In genomic region chr2:55742996-55743395, GRCh38 we compare ENCODE assay signal across 23 cellular contexts. TPM values are rescaled to one million over a fixed set of nuclear protein-coding genes. Genes with fewer than 3 reads are reported as not detected.
DNase-seq lines count a peak whose midpoint lies in the region; ATAC-seq, FAIRE-seq and TF ChIP-seq lines count a peak whose summit lies in the region.
"Had no signal": no experiment of that assay in that cellular context is flagged by ENCODE, and none has a peak within 500 bp of the region (broad histone marks: within the 10 kb centered on the region; RNA-seq: fewer than 3 reads in every experiment).

No MANE protein-coding gene starts in this region.

- ATAC-seq in HepG2, result no peak
- ATAC-seq in right lobe of liver, result no peak
- ATAC-seq: Panc1 had no signal

- TF ChIP-seq CTCF in HepG2 (CRISPR knock-in tag; IDR thresholded peaks at IDR 0.05), result no peak
- TF ChIP-seq CTCF in right lobe of liver (IDR thresholded peaks at IDR 0.05), result no peak
- TF ChIP-seq CTCF in keratinocyte (optimal IDR thresholded peaks at IDR 0.05 in 1 of 3, IDR thresholded peaks at IDR 0.05 in 1 of 3, conservative IDR thresholded peaks at IDR 0.05 in 1 of 3; ENCODE audit: extremely low read depth in 1 of 3, insufficient read depth in 2 of 3, low read length in 3 of 3), result no peak

- H2AFZ ChIP-seq in HepG2 (ENCODE audit: low read length), result no peak overlapping the region
- peak overlapping the region; percentile 27 for H2AFZ ChIP-seq in keratinocyte (ENCODE audit: control insufficient read depth, low read length)

- TF ChIP-seq RAD21 in HepG2 (CRISPR knock-in tag; IDR thresholded peaks at IDR 0.05), result no peak

- POLR2A ChIA-PET in HepG2 (lab: Yijun Ruan, JAX), result no interaction called here

- WGBS in HepG2 (ENCODE audit: low lambda C conversion rate), result 39% methylated on average over 3 of the region's 3 CpGs
- WGBS in right lobe of liver (ENCODE audit: insufficient coverage, low coverage, low lambda C conversion rate, missing lambda C conversion rate), result 61% methylated on average over 3 of the region's 3 CpGs

- intact Hi-C loops in HepG2 (cut with micrococcal nuclease; ENCODE audit: unreplicated experiment), result no loop called here
- intact Hi-C loops in right lobe of liver (cut with DNase I), result no loop called here
- intact Hi-C loops in head of caudate nucleus (cut with DNase I), result no loop called here

- no peaks in the 10 kb centered on the region for H3K27me3 ChIP-seq in HepG2 (ENCODE audit: control insufficient read depth in 1 of 2, insufficient read depth in 2 of 2, low read length in 2 of 2)
- no peaks in the 10 kb centered on the region for H3K27me3 ChIP-seq in right lobe of liver
- no peaks in the 10 kb centered on the region for H3K27me3 ChIP-seq in keratinocyte (ENCODE audit: control insufficient read depth, extremely low read depth, insufficient read depth, low read length)
- H3K27me3 ChIP-seq: BE2C had no signal

- DNase-seq in HepG2 (ENCODE audit: low spot score), result no peak
- DNase-seq in right lobe of liver, result no peak
- DNase-seq in OCI-M1 (lab: John Stamatoyannopoulos, UW), result peak; percentile 4
- DNase-seq in keratinocyte (ENCODE audit: low read depth, low spot score), result no peak
- DNase-seq in head of caudate nucleus, result no peak
- DNase-seq in activated gamma-delta T cell treated with Interleukin-2 at 50 U/mL for 16 hours, result no peak
- DNase-seq in SHP77 (lab: John Stamatoyannopoulos, UW), result no peak
- DNase-seq in HTR-8/SVneo (ENCODE audit: insufficient read length, low spot score), result no peak
- DNase-seq: 8988T; ACHN; BE2C; Calu3; CD8-positive, alpha-beta memory T cell; DND-41; H7; MM.1S; NCI-H2029; NCI-H446 treated with DMSO at 0.1 percent for 48 hours; NCI-H82; SK-N-SH; SW 1271 had no signal

- in situ Hi-C loops in HepG2 (cut with HindIII; ENCODE audit: extremely low pct_ligation_motif_present, low pct_unique_long_range_greater_than_20kb), result no loop called here

- FAIRE-seq in HepG2 (lab: Jason Lieb, UNC), result no peak
- no peak for FAIRE-seq in keratinocyte (lab: Jason Lieb, UNC)
- no peak for FAIRE-seq in HTR-8/SVneo (lab: Jason Lieb, UNC)

- H3K9me1 ChIP-seq in keratinocyte (ENCODE audit: control insufficient read depth, extremely low read depth, insufficient read depth, low read length), result no peaks in the 10 kb centered on the region

- H3K9ac ChIP-seq in HepG2 (ENCODE audit: insufficient read depth, low read depth, low read length), result no peak overlapping the region
- no peak overlapping the region for H3K9ac ChIP-seq in keratinocyte (ENCODE audit: control insufficient read depth, extremely low read depth, insufficient read depth, low read length)
- H3K9ac ChIP-seq: KMS-11, SK-N-SH had no signal

- no TSS peak for BruUV-seq in HepG2 (replicated peaks; lab: Mats Ljungman, UMichigan)

- no peaks in the 10 kb centered on the region for H3K79me2 ChIP-seq in HepG2 (ENCODE audit: insufficient read depth, low read length)
- H3K79me2 ChIP-seq in keratinocyte (ENCODE audit: control insufficient read depth, insufficient read depth, low read length), result no peaks in the 10 kb centered on the region

- no peaks in the 10 kb centered on the region for H4K20me1 ChIP-seq in HepG2 (ENCODE audit: insufficient read depth, low read length)
- H4K20me1 ChIP-seq in keratinocyte (ENCODE audit: control insufficient read depth, extremely low read depth, insufficient read depth, low read length), result no peaks in the 10 kb centered on the region

- H3K4me2 ChIP-seq in HepG2 (ENCODE audit: low read depth, low read length), result no peak overlapping the region
- no peak overlapping the region for H3K4me2 ChIP-seq in keratinocyte (ENCODE audit: control insufficient read depth, extremely low read depth, insufficient read depth, low read depth, low read length)
- H3K4me2 ChIP-seq: KMS-11, SK-N-SH had no signal

- CTCF ChIA-PET in HepG2 (lab: Yijun Ruan, JAX; ENCODE audit: low intra/inter-chr PET ratio, low total read pairs), result no interaction called here

- no peak overlapping the region for H3K27ac ChIP-seq in HepG2 (ENCODE audit: extremely low read length, insufficient read depth, low read length)
- no peak overlapping the region for H3K27ac ChIP-seq in right lobe of liver
- no peak overlapping the region for H3K27ac ChIP-seq in keratinocyte (ENCODE audit: control insufficient read depth, insufficient read depth, low read length)
- H3K27ac ChIP-seq: KMS-11 had no signal

- H3K4me1 ChIP-seq in HepG2 (ENCODE audit: insufficient read depth, low read length) (no peaks in the 10 kb centered on the region), right lobe of liver (no peaks in the 10 kb centered on the region), keratinocyte (ENCODE audit: control insufficient read depth, extremely low read depth, insufficient read depth, low read length) (peaks cover 3% of the 10 kb centered on the region)
- H3K4me1 ChIP-seq: BE2C had no signal

- no peaks in the 10 kb centered on the region for H3K36me3 ChIP-seq in HepG2 (replicated peaks in 1 of 2; ENCODE audit: control insufficient read depth in 1 of 2, insufficient read depth in 2 of 2, low read length in 2 of 2)
- H3K36me3 ChIP-seq in right lobe of liver, result no peaks in the 10 kb centered on the region
- H3K36me3 ChIP-seq in keratinocyte (ENCODE audit: control insufficient read depth in 2 of 2, extremely low read depth in 1 of 2, insufficient read depth in 2 of 2, low read length in 2 of 2), result no peaks in the 10 kb centered on the region
- H3K36me3 ChIP-seq: BE2C had no signal

- TF ChIP-seq POLR2A in HepG2 (IDR thresholded peaks at IDR 0.05; ENCODE audit: insufficient read depth in 1 of 2, low read depth in 2 of 2, low read length in 2 of 2), result no peak
- TF ChIP-seq POLR2A in right lobe of liver (IDR thresholded peaks at IDR 0.05), result no peak

- TF ChIP-seq EP300 in HepG2 (IDR thresholded peaks at IDR 0.05; ENCODE audit: low read depth in 2 of 2, low read length in 2 of 2) (no peak), HepG2 (CRISPR knock-in tag; IDR thresholded peaks at IDR 0.05; ENCODE audit: borderline replicate concordance) (no peak)

- dilution Hi-C loops in keratinocyte (cut with MboI; ENCODE audit: extremely low pct_ligation_motif_present, low sequenced_read_pairs), result no loop called here

- H3K4me3 ChIP-seq in HepG2 (replicated peaks in 1 of 3; ENCODE audit: insufficient read depth in 1 of 3, low read depth in 2 of 3, low read length in 3 of 3), result no peak overlapping the region
- H3K4me3 ChIP-seq in right lobe of liver, result no peak overlapping the region
- H3K4me3 ChIP-seq in keratinocyte (ENCODE audit: control insufficient read depth in 2 of 3, extremely low read depth in 1 of 3, insufficient read depth in 2 of 3, low read depth in 1 of 3, low read length in 3 of 3), result no peak overlapping the region

- H3K9me3 ChIP-seq in HepG2 (ENCODE audit: low read length), result no peaks in the 10 kb centered on the region
- H3K9me3 ChIP-seq in right lobe of liver, result no peaks in the 10 kb centered on the region
- no peaks in the 10 kb centered on the region for H3K9me3 ChIP-seq in keratinocyte (ENCODE audit: control insufficient read depth, low read depth, low read length)
- H3K9me3 ChIP-seq: BE2C, SK-N-SH had no signal

TF ChIP-seq in HepG2, 621 proteins besides CTCF, POLR2A, EP300 and RAD21:
- TF ChIP-seq LCORL (IDR thresholded peaks at IDR 0.05), result no peak
- TF ChIP-seq LCORL (CRISPR knock-in tag; IDR thresholded peaks at IDR 0.05), result no peak
- TF ChIP-seq YY1 (IDR thresholded peaks at IDR 0.05; ENCODE audit: insufficient read depth, insufficient replicate concordance, low read depth, low read length), result peak; percentile 13
- peak; percentile 81; the same call in 1 of the 2 replicates for TF ChIP-seq SRF (IDR thresholded peaks at IDR 0.05; ENCODE audit: low read depth, low read length)

RNA-seq across cellular contexts. Expression of gene PNPT1, which starts 49.4 kb away (rescaled TPM):
- total RNA-seq in HepG2 (2016; rRNA removed; fragmentation: Illumina TruSeq; extraction: Trizol) (61.0 and 70.6 TPM in 2 replicates), right lobe of liver (10 to 100 TPM; 11.0 to 14.4 (median 13.0) TPM)
- total RNA-seq in HepG2 (2016; cell fraction: cytosol; rRNA removed; fragmentation: Illumina TruSeq; extraction: Trizol; ENCODE audit: low read depth), result 10.3 and 10.8 TPM in 2 replicates
- total RNA-seq in HepG2 (2016; cell fraction: insoluble cytoplasmic fraction; rRNA removed; fragmentation: Illumina TruSeq; extraction: Trizol), result 60.4 and 67.8 TPM in 2 replicates
- 15.4 and 15.7 TPM in 2 replicates for total RNA-seq in HepG2 (2016; cell fraction: membrane; rRNA removed; fragmentation: Illumina TruSeq; extraction: Trizol)
- total RNA-seq in HepG2 (2016; cell fraction: nucleus; rRNA removed; fragmentation: Illumina TruSeq; extraction: Trizol), result 48.3 and 59.2 TPM in 2 replicates
- polyA plus RNA-seq in HepG2 (2011; rRNA removed) (21.3 and 23.4 TPM in 2 replicates), keratinocyte (16.8 to 36.1 TPM (median 20.2 TPM) in 3 replicates)
- 8.3 TPM in 2 replicates for polyA plus RNA-seq in HepG2 (2011; cell fraction: cytosol; rRNA removed)
- polyA plus RNA-seq in HepG2 (2011; cell fraction: nucleus; rRNA removed), result 26.9 and 42.4 TPM in 2 replicates
- 20.7 and 24.2 TPM in 2 replicates for polyA plus RNA-seq in HepG2 (2012)
- 2.1 and 2.4 TPM in 2 replicates for polyA plus RNA-seq in HepG2 (2016; cell fraction: cytosol; fragmentation: Illumina TruSeq; extraction: Trizol; ENCODE audit: low read depth)
- 47.7 and 48.3 TPM in 2 replicates for polyA plus RNA-seq in HepG2 (2016; cell fraction: insoluble cytoplasmic fraction; fragmentation: Illumina TruSeq; extraction: Trizol; ENCODE audit: low read depth)
- 5.7 and 6.6 TPM in 2 replicates for polyA plus RNA-seq in HepG2 (2016; cell fraction: membrane; fragmentation: Illumina TruSeq; extraction: Trizol; ENCODE audit: low read depth)
- polyA plus RNA-seq in HepG2 (2016; cell fraction: nucleus; fragmentation: Illumina TruSeq; extraction: Trizol; ENCODE audit: insufficient read depth, low read depth), result 63.4 and 68.9 TPM in 2 replicates
- polyA minus RNA-seq in HepG2 (2011; rRNA and poly(A)+ RNA removed; ENCODE audit: low replicate concordance), result 11.7 and 21.7 TPM in 2 replicates
- 18.5 and 38.1 TPM in 2 replicates for polyA minus RNA-seq in HepG2 (2011; cell fraction: cytosol; rRNA and poly(A)+ RNA removed)
- 29.6 and 35.2 TPM in 2 replicates for polyA minus RNA-seq in HepG2 (2011; cell fraction: nucleus; rRNA and poly(A)+ RNA removed)
- 15.2 TPM for polyA plus RNA-seq in keratinocyte (2011; ENCODE audit: low read depth)
- polyA plus RNA-seq in keratinocyte (2011; cell fraction: cytosol; rRNA removed), result 9.2 and 18.7 TPM in 2 replicates
- polyA plus RNA-seq in keratinocyte (2011; cell fraction: nucleus; rRNA removed), result 23.6 and 31.5 TPM in 2 replicates
- polyA plus RNA-seq in keratinocyte (2012; ENCODE audit: low replicate concordance), result 12.6 and 27.1 TPM in 2 replicates
- polyA minus RNA-seq in keratinocyte, result 10.4 to 20.5 TPM (median 11.8 TPM) in 3 replicates
- 24.2 TPM for polyA minus RNA-seq in keratinocyte (2011; cell fraction: cytosol; rRNA and poly(A)+ RNA removed)
- polyA minus RNA-seq in keratinocyte (2011; cell fraction: nucleus; rRNA and poly(A)+ RNA removed), result 10.9 and 21.0 TPM in 2 replicates
